ENCODE assay signal across 1 cellular context in genomic region chr3:101827211-101828174, GRCh38.
TF ChIP-seq lines count a peak whose summit lies in the region.

No MANE protein-coding gene starts in this region.

TF ChIP-seq in HepG2, 621 proteins besides CTCF, POLR2A, EP300 and RAD21 (continued from another document and continues in another):
- TF ChIP-seq MXD3 (CRISPR knock-in tag; IDR thresholded peaks at IDR 0.05) (no peak), ZNF7 (CRISPR knock-in tag; IDR thresholded peaks at IDR 0.05) (no peak), CSRNP1 (CRISPR knock-in tag; IDR thresholded peaks at IDR 0.05) (no peak), ZNF629 (CRISPR knock-in tag; conservative IDR thresholded peaks at IDR 0.05) (no peak), THAP7 (CRISPR knock-in tag; IDR thresholded peaks at IDR 0.05) (no peak), ZBED4 (CRISPR knock-in tag; IDR thresholded peaks at IDR 0.05; ENCODE audit: borderline replicate concordance) (0 out of 2 replicates have a peak, but pooled peaks have one; percentile 53), ZMYM3 (CRISPR knock-in tag; IDR thresholded peaks at IDR 0.05) (peak; percentile 45; the same call in 1 of the 2 replicates), NONO (IDR thresholded peaks at IDR 0.05) (no peak), NONO (CRISPR knock-in tag; conservative IDR thresholded peaks at IDR 0.05) (no peak), SP2 (CRISPR knock-in tag; IDR thresholded peaks at IDR 0.05) (no peak), ZNF3 (CRISPR knock-in tag; IDR thresholded peaks at IDR 0.05) (no peak), ZNF589 (CRISPR knock-in tag; conservative IDR thresholded peaks at IDR 0.05) (no peak), ZBTB40 (IDR thresholded peaks at IDR 0.05) (no peak), ZBTB40 (CRISPR knock-in tag; IDR thresholded peaks at IDR 0.05) (no peak), ATF5 (CRISPR knock-in tag; IDR thresholded peaks at IDR 0.05; ENCODE audit: low read depth) (no peak), HHEX (CRISPR knock-in tag; IDR thresholded peaks at IDR 0.05) (no peak), ZNF607 (CRISPR knock-in tag; IDR thresholded peaks at IDR 0.05; ENCODE audit: borderline replicate concordance) (no peak), NFIB (CRISPR knock-in tag; IDR thresholded peaks at IDR 0.05; ENCODE audit: borderline replicate concordance) (no peak), ZNF180 (CRISPR knock-in tag; IDR thresholded peaks at IDR 0.05; ENCODE audit: borderline replicate concordance, low read depth) (no peak), ZNF850 (CRISPR knock-in tag; conservative IDR thresholded peaks at IDR 0.05) (no peak), ZFP90 (CRISPR knock-in tag; IDR thresholded peaks at IDR 0.05; ENCODE audit: borderline replicate concordance) (no peak), BRF2 (CRISPR knock-in tag; IDR thresholded peaks at IDR 0.05) (no peak), E2F2 (CRISPR knock-in tag; IDR thresholded peaks at IDR 0.05; ENCODE audit: borderline replicate concordance) (no peak), STAG1 (CRISPR knock-in tag; IDR thresholded peaks at IDR 0.05) (0 out of 2 replicates have a peak, but pooled peaks have one; percentile 2), HOXA9 (CRISPR knock-in tag; IDR thresholded peaks at IDR 0.05; ENCODE audit: borderline replicate concordance) (no peak), IRF9 (CRISPR knock-in tag; IDR thresholded peaks at IDR 0.05; ENCODE audit: borderline replicate concordance) (0 out of 2 replicates have a peak, but pooled peaks have one; percentile 65), ZNF770 (CRISPR knock-in tag; IDR thresholded peaks at IDR 0.05) (peak; percentile 52; the same call in 1 of the 2 replicates), EED (CRISPR knock-in tag; IDR thresholded peaks at IDR 0.05) (no peak), RXRB (CRISPR knock-in tag; IDR thresholded peaks at IDR 0.05; ENCODE audit: borderline replicate concordance) (0 out of 2 replicates have a peak, but pooled peaks have one; percentile 16), MLLT10 (CRISPR knock-in tag; IDR thresholded peaks at IDR 0.05) (no peak), GPN1 (CRISPR knock-in tag; IDR thresholded peaks at IDR 0.05; ENCODE audit: borderline replicate concordance) (no peak), TEF (CRISPR knock-in tag; IDR thresholded peaks at IDR 0.05) (no peak), RFX5 (IDR thresholded peaks at IDR 0.05; ENCODE audit: low read depth, low read length) (no peak)
